ENCODE assay signal across 19 cellular contexts in genomic region chr18:75141734-75142133, GRCh38.
DNase-seq lines count a peak whose midpoint lies in the region; ATAC-seq, FAIRE-seq and TF ChIP-seq lines count a peak whose summit lies in the region.
"Had no signal": no experiment of that assay in that cellular context is flagged by ENCODE, and none has a peak within 500 bp of the region (broad histone marks: within the 10 kb centered on the region; RNA-seq: fewer than 3 reads in every experiment).

No MANE protein-coding gene starts in this region.

- H3K4me3 Mint-ChIP-seq in endodermal cell: no peak overlapping the region
- H3K4me3 Mint-ChIP-seq: CD4-positive, alpha-beta T cell had no signal

- no peak for ATAC-seq in heart right ventricle
- ATAC-seq in HG03469 (IDR thresholded peaks at IDR 0.05; ENCODE audit: unreplicated experiment): no peak
- no peak for ATAC-seq in HG02759 (IDR thresholded peaks at IDR 0.05; ENCODE audit: unreplicated experiment)
- ATAC-seq: K562 had no signal

- intact Hi-C loops in cardiac septum (cut with DNase I): no loop called here
- intact Hi-C loops in heart right ventricle (cut with DNase I): no loop called here
- intact Hi-C loops in posterior vena cava (cut with DNase I): no loop called here

- FAIRE-seq in D721Med (lab: Jason Lieb, UNC): no peak
- FAIRE-seq: HTR-8/SVneo, K562 had no signal

- peaks cover 0 to 29% (median 9%) of the 10 kb centered on the region in 11 donors for H3K9me3 ChIP-seq in heart right ventricle
- no peaks in the 10 kb centered on the region for H3K9me3 ChIP-seq in endodermal cell (ENCODE audit: control insufficient read depth, low read length)
- H3K9me3 ChIP-seq: BE2C, Caco-2, HAP-1 had no signal

- H3K27me3 Mint-ChIP-seq in endodermal cell (ENCODE audit: insufficient read depth): no peaks in the 10 kb centered on the region
- H3K27me3 Mint-ChIP-seq: CD4-positive, alpha-beta T cell had no signal

- WGBS in heart right ventricle, 2 donors: 95 to 97% methylated on average over 13 of the region's 13 CpGs
- 89 to 96% methylated on average over 5 to 13 of the region's 13 CpGs for WGBS in endodermal cell (ENCODE audit: insufficient coverage in 1 of 2, insufficient read length in 1 of 2), 2 experiments

- H3K4me1 ChIP-seq in heart right ventricle: no peaks in the 10 kb centered on the region
- H3K4me1 ChIP-seq in endodermal cell (ENCODE audit: control insufficient read depth, insufficient read depth, low read length): no peaks in the 10 kb centered on the region
- H3K4me1 ChIP-seq: BE2C, Caco-2, HAP-1 had no signal

- peak; percentile 62 for DNase-seq in cardiac septum (ENCODE audit: low spot score)
- no peak for DNase-seq in heart right ventricle
- peak; percentile 13 for DNase-seq in D721Med (ENCODE audit: insufficient read length, low spot score)
- DNase-seq in endodermal cell: peak; percentile 24
- peak; percentile 58 for DNase-seq in posterior vena cava (ENCODE audit: low spot score)
- no peak for DNase-seq in GM20000 (ENCODE audit: low spot score)
- DNase-seq: BE2C; C1 segment of cervical spinal cord; Caco-2; CD4-positive, alpha-beta T cell; DMS79 treated with DMSO at 0.1 percent for 48 hours; GF-D8; GM23248; IMR-90 had no signal

- H3K27ac Mint-ChIP-seq in endodermal cell: no peak overlapping the region
- H3K27ac Mint-ChIP-seq: CD4-positive, alpha-beta T cell had no signal

- no peak overlapping the region for H3K9ac ChIP-seq in endodermal cell (ENCODE audit: extremely low read depth, low read length, poor library complexity, severe bottlenecking)
- H3K9ac ChIP-seq: GM23248 had no signal

- H3K27me3 ChIP-seq in heart right ventricle (no peaks in the 10 kb centered on the region), endodermal cell (ENCODE audit: control insufficient read depth, insufficient read depth, low read length, poor library complexity, severe bottlenecking) (no peaks in the 10 kb centered on the region)
- H3K27me3 ChIP-seq: BE2C had no signal

- H3K36me3 Mint-ChIP-seq in endodermal cell (ENCODE audit: low read depth): no peaks in the 10 kb centered on the region

- H3K4me3 ChIP-seq in heart right ventricle (no peak overlapping the region), endodermal cell (ENCODE audit: low read length) (no peak overlapping the region)
- H3K4me3 ChIP-seq: GM23248, HAP-1, K562 had no signal

- no peaks in the 10 kb centered on the region for H3K4me1 Mint-ChIP-seq in endodermal cell

- TF ChIP-seq CTCF in heart right ventricle (IDR thresholded peaks at IDR 0.05) (no peak), D721Med (IDR thresholded peaks at IDR 0.05; ENCODE audit: insufficient read depth, missing control alignments) (no peak), endodermal cell (conservative IDR thresholded peaks at IDR 0.05) (no peak), GM20000 (IDR thresholded peaks at IDR 0.05; ENCODE audit: extremely low read depth, missing control alignments) (no peak)

- peaks cover 24% of the 10 kb centered on the region for H3K9me3 Mint-ChIP-seq in endodermal cell

- H3K27ac ChIP-seq in heart right ventricle (no peak overlapping the region), endodermal cell (ENCODE audit: low read depth, low read length) (no peak overlapping the region)
- H3K27ac ChIP-seq: GM23248 had no signal

- no peaks in the 10 kb centered on the region for H3K36me3 ChIP-seq in heart right ventricle
- no peaks in the 10 kb centered on the region for H3K36me3 ChIP-seq in endodermal cell (ENCODE audit: control insufficient read depth, insufficient read depth, low read length)
- H3K36me3 ChIP-seq: BE2C, HAP-1 had no signal

Comparison
In these comparisons a context has a peak if more than half of its experiments do, and no peak if none do; other contexts are left out.
1. DNase-seq: peak in cardiac septum (single experiment), D721Med (single experiment), endodermal cell (single experiment) and posterior vena cava (single experiment); none in heart right ventricle (0 of 2) and GM20000 (single experiment).